1 cellular context compared by ENCODE assay signal in the genomic region with DNA sequence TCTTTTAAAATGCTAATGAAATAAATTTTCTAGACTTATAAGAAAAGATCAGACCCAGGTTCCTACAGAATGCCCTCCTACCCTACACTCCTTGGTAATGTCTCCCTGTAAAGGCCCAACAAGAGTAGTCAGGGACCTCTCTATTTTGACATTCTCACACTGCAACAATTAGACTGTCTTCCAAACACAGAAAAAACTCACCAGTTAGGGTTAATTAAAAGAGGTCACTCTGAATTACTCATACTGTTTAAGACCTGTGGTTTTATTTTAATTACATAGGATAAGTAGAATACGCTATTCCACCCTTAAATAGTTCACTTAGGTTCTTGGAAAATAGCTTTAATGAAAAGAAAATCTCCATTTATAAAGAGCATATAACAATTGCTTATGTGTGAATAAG.
TF ChIP-seq lines count a peak whose summit lies in the region.

No MANE protein-coding gene starts in this region.

TF ChIP-seq in GM23338, 12 proteins besides CTCF, POLR2A, EP300 and RAD21:
- TF ChIP-seq STAT1 (IDR thresholded peaks at IDR 0.05; ENCODE audit: unreplicated experiment): no peak
- no peak for TF ChIP-seq JUNB (IDR thresholded peaks at IDR 0.05; ENCODE audit: unreplicated experiment)
- TF ChIP-seq, protein P1, sequence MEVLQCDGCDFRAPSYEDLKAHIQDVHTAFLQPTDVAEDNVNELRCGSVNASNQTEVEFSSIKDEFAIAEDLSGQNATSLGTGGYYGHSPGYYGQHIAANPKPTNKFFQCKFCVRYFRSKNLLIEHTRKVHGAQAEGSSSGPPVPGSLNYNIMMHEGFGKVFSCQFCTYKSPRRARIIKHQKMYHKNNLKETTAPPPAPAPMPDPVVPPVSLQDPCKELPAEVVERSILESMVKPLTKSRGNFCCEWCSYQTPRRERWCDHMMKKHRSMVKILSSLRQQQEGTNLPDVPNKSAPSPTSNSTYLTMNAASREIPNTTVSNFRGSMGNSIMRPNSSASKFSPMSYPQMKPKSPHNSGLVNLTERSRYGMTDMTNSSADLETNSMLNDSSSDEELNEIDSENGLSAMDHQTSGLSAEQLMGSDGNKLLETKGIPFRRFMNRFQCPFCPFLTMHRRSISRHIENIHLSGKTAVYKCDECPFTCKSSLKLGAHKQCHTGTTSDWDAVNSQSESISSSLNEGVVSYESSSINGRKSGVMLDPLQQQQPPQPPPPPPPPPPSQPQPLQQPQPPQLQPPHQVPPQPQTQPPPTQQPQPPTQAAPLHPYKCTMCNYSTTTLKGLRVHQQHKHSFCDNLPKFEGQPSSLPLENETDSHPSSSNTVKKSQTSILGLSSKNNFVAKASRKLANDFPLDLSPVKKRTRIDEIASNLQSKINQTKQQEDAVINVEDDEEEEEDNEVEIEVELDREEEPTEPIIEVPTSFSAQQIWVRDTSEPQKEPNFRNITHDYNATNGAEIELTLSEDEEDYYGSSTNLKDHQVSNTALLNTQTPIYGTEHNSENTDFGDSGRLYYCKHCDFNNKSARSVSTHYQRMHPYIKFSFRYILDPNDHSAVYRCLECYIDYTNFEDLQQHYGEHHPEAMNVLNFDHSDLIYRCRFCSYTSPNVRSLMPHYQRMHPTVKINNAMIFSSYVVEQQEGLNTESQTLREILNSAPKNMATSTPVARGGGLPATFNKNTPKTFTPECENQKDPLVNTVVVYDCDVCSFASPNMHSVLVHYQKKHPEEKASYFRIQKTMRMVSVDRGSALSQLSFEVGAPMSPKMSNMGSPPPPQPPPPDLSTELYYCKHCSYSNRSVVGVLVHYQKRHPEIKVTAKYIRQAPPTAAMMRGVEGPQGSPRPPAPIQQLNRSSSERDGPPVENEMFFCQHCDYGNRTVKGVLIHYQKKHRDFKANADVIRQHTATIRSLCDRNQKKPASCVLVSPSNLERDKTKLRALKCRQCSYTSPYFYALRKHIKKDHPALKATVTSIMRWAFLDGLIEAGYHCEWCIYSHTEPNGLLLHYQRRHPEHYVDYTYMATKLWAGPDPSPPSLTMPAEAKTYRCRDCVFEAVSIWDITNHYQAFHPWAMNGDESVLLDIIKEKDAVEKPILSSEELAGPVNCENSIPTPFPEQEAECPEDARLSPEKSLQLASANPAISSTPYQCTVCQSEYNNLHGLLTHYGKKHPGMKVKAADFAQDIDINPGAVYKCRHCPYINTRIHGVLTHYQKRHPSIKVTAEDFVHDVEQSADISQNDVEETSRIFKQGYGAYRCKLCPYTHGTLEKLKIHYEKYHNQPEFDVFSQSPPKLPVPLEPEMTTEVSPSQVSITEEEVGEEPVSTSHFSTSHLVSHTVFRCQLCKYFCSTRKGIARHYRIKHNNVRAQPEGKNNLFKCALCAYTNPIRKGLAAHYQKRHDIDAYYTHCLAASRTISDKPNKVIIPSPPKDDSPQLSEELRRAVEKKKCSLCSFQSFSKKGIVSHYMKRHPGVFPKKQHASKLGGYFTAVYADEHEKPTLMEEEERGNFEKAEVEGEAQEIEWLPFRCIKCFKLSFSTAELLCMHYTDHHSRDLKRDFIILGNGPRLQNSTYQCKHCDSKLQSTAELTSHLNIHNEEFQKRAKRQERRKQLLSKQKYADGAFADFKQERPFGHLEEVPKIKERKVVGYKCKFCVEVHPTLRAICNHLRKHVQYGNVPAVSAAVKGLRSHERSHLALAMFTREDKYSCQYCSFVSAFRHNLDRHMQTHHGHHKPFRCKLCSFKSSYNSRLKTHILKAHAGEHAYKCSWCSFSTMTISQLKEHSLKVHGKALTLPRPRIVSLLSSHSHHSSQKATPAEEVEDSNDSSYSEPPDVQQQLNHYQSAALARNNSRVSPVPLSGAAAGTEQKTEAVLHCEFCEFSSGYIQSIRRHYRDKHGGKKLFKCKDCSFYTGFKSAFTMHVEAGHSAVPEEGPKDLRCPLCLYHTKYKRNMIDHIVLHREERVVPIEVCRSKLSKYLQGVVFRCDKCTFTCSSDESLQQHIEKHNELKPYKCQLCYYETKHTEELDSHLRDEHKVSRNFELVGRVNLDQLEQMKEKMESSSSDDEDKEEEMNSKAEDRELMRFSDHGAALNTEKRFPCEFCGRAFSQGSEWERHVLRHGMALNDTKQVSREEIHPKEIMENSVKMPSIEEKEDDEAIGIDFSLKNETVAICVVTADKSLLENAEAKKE (CRISPR knock-in tag; IDR thresholded peaks at IDR 0.05): no peak
- TF ChIP-seq POLR2AphosphoS5 (IDR thresholded peaks at IDR 0.05; ENCODE audit: low read depth): no peak
- TF ChIP-seq EZH2phosphoT487 (IDR thresholded peaks at IDR 0.05; ENCODE audit: unreplicated experiment): no peak
- no peak for TF ChIP-seq ZNF331 (CRISPR knock-in tag; IDR thresholded peaks at IDR 0.05; ENCODE audit: low read depth)
- TF ChIP-seq EZH2 (IDR thresholded peaks at IDR 0.05; ENCODE audit: low read depth, unreplicated experiment): no peak
- TF ChIP-seq ZNF114 (CRISPR knock-in tag; IDR thresholded peaks at IDR 0.05): no peak
- TF ChIP-seq, protein P2, sequence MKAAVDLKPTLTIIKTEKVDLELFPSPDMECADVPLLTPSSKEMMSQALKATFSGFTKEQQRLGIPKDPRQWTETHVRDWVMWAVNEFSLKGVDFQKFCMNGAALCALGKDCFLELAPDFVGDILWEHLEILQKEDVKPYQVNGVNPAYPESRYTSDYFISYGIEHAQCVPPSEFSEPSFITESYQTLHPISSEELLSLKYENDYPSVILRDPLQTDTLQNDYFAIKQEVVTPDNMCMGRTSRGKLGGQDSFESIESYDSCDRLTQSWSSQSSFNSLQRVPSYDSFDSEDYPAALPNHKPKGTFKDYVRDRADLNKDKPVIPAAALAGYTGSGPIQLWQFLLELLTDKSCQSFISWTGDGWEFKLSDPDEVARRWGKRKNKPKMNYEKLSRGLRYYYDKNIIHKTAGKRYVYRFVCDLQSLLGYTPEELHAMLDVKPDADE (IDR thresholded peaks at IDR 0.05): no peak
- TF ChIP-seq NANOG (IDR thresholded peaks at IDR 0.05; ENCODE audit: borderline replicate concordance): no peak
- TF ChIP-seq CREB1 (CRISPR knock-in tag; IDR thresholded peaks at IDR 0.05; ENCODE audit: low read depth): no peak
- TF ChIP-seq, protein P3, sequence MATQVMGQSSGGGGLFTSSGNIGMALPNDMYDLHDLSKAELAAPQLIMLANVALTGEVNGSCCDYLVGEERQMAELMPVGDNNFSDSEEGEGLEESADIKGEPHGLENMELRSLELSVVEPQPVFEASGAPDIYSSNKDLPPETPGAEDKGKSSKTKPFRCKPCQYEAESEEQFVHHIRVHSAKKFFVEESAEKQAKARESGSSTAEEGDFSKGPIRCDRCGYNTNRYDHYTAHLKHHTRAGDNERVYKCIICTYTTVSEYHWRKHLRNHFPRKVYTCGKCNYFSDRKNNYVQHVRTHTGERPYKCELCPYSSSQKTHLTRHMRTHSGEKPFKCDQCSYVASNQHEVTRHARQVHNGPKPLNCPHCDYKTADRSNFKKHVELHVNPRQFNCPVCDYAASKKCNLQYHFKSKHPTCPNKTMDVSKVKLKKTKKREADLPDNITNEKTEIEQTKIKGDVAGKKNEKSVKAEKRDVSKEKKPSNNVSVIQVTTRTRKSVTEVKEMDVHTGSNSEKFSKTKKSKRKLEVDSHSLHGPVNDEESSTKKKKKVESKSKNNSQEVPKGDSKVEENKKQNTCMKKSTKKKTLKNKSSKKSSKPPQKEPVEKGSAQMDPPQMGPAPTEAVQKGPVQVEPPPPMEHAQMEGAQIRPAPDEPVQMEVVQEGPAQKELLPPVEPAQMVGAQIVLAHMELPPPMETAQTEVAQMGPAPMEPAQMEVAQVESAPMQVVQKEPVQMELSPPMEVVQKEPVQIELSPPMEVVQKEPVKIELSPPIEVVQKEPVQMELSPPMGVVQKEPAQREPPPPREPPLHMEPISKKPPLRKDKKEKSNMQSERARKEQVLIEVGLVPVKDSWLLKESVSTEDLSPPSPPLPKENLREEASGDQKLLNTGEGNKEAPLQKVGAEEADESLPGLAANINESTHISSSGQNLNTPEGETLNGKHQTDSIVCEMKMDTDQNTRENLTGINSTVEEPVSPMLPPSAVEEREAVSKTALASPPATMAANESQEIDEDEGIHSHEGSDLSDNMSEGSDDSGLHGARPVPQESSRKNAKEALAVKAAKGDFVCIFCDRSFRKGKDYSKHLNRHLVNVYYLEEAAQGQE (IDR thresholded peaks at IDR 0.05; ENCODE audit: unreplicated experiment): no peak
